ENCODE assay signal across 19 cellular contexts in genomic region chr3:41102053-41102556, GRCh38.
DNase-seq lines count a peak whose midpoint lies in the region; ATAC-seq and TF ChIP-seq lines count a peak whose summit lies in the region.
"Had no signal": no experiment of that assay in that cellular context is flagged by ENCODE, and none has a peak within 500 bp of the region (broad histone marks: within the 10 kb centered on the region; RNA-seq: fewer than 3 reads in every experiment).

No MANE protein-coding gene starts in this region.

- BruUV-seq in MCF 10A (replicated peaks; lab: Mats Ljungman, UMichigan): no TSS peak

- H3K27me3 ChIP-seq in breast epithelium: no peaks in the 10 kb centered on the region
- H3K27me3 ChIP-seq: heart right ventricle had no signal

- no peak overlapping the region for H3K4me3 ChIP-seq in breast epithelium
- H3K4me3 ChIP-seq: heart right ventricle had no signal

- intact Hi-C loops in MCF 10A (cut with micrococcal nuclease) (no loop called here), breast epithelium (cut with DNase I; ENCODE audit: low total_unique reads) (no loop called here)

- no peaks in the 10 kb centered on the region for H3K36me3 ChIP-seq in breast epithelium
- H3K36me3 ChIP-seq: heart right ventricle had no signal

- no peak overlapping the region for H3K4me3 Mint-ChIP-seq in MCF 10A (ENCODE audit: unreplicated experiment)
- no peak overlapping the region for H3K4me3 Mint-ChIP-seq in WTC11
- H3K4me3 Mint-ChIP-seq: activated naive CD8-positive, alpha-beta T cell; naive thymus-derived CD4-positive, alpha-beta T cell had no signal

- no peak overlapping the region for H3K27ac Mint-ChIP-seq in MCF 10A (ENCODE audit: low read depth, unreplicated experiment)
- H3K27ac Mint-ChIP-seq in WTC11: no peak overlapping the region
- H3K27ac Mint-ChIP-seq: activated naive CD8-positive, alpha-beta T cell; naive thymus-derived CD4-positive, alpha-beta T cell had no signal

- H3K27ac ChIP-seq in breast epithelium: no peak overlapping the region
- H3K27ac ChIP-seq: HL-60 had no signal

- no peak for TF ChIP-seq POLR2A in breast epithelium (IDR thresholded peaks at IDR 0.05)

- no peaks in the 10 kb centered on the region for H3K27me3 Mint-ChIP-seq in MCF 10A (ENCODE audit: insufficient read depth, unreplicated experiment)
- H3K27me3 Mint-ChIP-seq in WTC11 (ENCODE audit: low read depth): no peaks in the 10 kb centered on the region; the same call in 1 of the 2 replicates
- H3K27me3 Mint-ChIP-seq: activated naive CD8-positive, alpha-beta T cell had no signal

- TF ChIP-seq CTCF in MCF 10A (IDR thresholded peaks at IDR 0.05; ENCODE audit: unreplicated experiment) (no peak), breast epithelium (IDR thresholded peaks at IDR 0.05) (no peak), WTC11 (IDR thresholded peaks at IDR 0.05) (no peak)

- POLR2A ChIA-PET in MCF 10A (lab: Yijun Ruan, JAX): no interaction called here
- POLR2A ChIA-PET in WTC11 (lab: Charles Lee): no interaction called here

- DNase-seq in MCF 10A (ENCODE audit: unreplicated experiment) (peak; percentile 69), breast epithelium (ENCODE audit: low spot score in 2 of 2) (no peak), WTC11 (ENCODE audit: low spot score) (no peak), islet precursor cell (peak; percentile 87), hepatic stellate cell (ENCODE audit: low spot score) (no peak)
- no peak for DNase-seq in activated CD4-positive, alpha-beta T cell treated with anti-CD3 and anti-CD28 coated beads for 1 hour
- DNase-seq: 8988T; heart right ventricle; KG1; naive thymus-derived CD4-positive, alpha-beta T cell; NCI-H1048; NCI-H1930; right cardiac atrium; RPMI8226; stimulated activated CD4-positive, alpha-beta T cell treated with anti-CD3 and anti-CD28 coated beads, Interleukin-15, amount 100 ng/mL, for 24 hours had no signal

- H3K4me1 Mint-ChIP-seq in MCF 10A (ENCODE audit: insufficient read depth, unreplicated experiment) (no peaks in the 10 kb centered on the region), WTC11 (no peaks in the 10 kb centered on the region)

- no peaks in the 10 kb centered on the region for H3K9me3 ChIP-seq in breast epithelium
- H3K9me3 ChIP-seq: heart right ventricle had no signal

- H3K4me1 ChIP-seq in breast epithelium: no peaks in the 10 kb centered on the region

- H3K36me3 Mint-ChIP-seq in MCF 10A (ENCODE audit: insufficient read depth, unreplicated experiment) (no peaks in the 10 kb centered on the region), WTC11 (no peaks in the 10 kb centered on the region)
- H3K36me3 Mint-ChIP-seq: activated naive CD8-positive, alpha-beta T cell; naive thymus-derived CD4-positive, alpha-beta T cell had no signal

- ATAC-seq in WTC11: no peak
- no peak for ATAC-seq in HG03342 (IDR thresholded peaks at IDR 0.05; ENCODE audit: unreplicated experiment)
- ATAC-seq in GM19023 (IDR thresholded peaks at IDR 0.05; ENCODE audit: unreplicated experiment): no peak
- ATAC-seq: naive thymus-derived CD4-positive, alpha-beta T cell had no signal

- CTCF ChIA-PET in MCF 10A (lab: Yijun Ruan, JAX): no interaction called here
- CTCF ChIA-PET in WTC11 (lab: Charles Lee): no interaction called here

- H3K9me3 Mint-ChIP-seq in MCF 10A (ENCODE audit: unreplicated experiment) (no peaks in the 10 kb centered on the region), WTC11 (no peaks in the 10 kb centered on the region)

TF ChIP-seq in WTC11, 78 proteins besides CTCF, POLR2A, EP300 and RAD21:
- TF ChIP-seq GABPB1 (CRISPR knock-in tag; IDR thresholded peaks at IDR 0.05): peak; percentile 97
- no peak for TF ChIP-seq NR1H2 (CRISPR knock-in tag; IDR thresholded peaks at IDR 0.05)

Comparison
In these comparisons a context has a peak if more than half of its experiments do, and no peak if none do; other contexts are left out.
1. DNase-seq: peak in MCF 10A (single experiment) and islet precursor cell (single experiment); none in breast epithelium (0 of 2), WTC11 (single experiment), activated CD4-positive, alpha-beta T cell treated with anti-CD3 and anti-CD28 coated beads for 1 hour (single experiment) and hepatic stellate cell (single experiment).